In the genomic region with DNA sequence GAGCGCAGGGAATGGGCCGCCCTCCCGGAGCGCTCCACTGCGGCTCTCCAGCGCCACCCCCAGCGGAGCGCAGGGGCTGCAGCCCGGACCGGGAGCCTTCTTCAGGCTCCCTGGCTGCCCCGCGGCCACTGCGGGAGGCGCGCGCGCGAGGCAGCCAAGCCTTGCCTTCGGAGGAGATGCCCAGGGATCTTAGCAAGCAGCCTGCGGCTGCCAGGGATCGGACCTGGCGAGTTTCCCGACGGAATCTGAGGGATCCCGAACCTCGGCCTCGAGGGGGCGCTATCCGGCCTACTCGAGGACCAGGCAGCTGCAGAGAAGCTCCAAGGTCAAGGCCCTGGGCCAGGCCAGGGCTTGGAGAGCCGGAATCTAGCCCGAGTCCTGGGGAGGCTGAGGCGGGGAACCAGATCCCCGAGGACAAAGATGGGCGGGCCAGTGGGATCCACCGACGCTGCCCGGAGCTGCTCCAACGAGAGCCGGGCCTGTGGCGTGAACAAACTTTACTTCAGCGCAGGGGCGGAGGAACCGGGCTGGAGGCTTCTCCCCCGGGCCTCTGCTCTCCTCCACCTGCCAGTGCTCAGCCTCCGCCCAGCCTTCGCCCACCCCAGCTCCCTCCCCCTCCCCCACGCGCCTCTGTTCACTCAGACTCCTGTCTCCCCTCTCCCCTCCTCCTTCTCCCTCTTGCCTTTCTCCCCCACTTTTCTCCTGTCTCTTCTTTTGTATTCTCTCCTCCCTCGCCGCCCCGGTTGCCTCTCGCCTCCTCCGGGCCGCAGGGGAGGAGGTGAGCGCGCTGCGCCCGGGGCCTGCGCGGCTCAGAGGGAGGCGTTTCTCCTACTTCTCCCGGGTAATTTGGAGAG, we compare ENCODE assay signal across 9 cellular contexts. TPM values are rescaled to one million over a fixed set of nuclear protein-coding genes. Genes with fewer than 3 reads are reported as not detected.
DNase-seq lines count a peak whose midpoint lies in the region; ATAC-seq, FAIRE-seq and TF ChIP-seq lines count a peak whose summit lies in the region.
"Had no signal": no experiment of that assay in that cellular context is flagged by ENCODE, and none has a peak within 500 bp of the region (broad histone marks: within the 10 kb centered on the region; RNA-seq: fewer than 3 reads in every experiment).

A gene (plus strand): TSS at position 567 of the 854 bp plus-strand sequence. CDS start 889 bp downstream, outside the sequence.

- H3K4me3 ChIP-seq in HUES48 (ENCODE audit: low read depth, low read length) (peak within 1 kb of the TSS; percentile 64), choroid plexus epithelial cell (ENCODE audit: low read depth, low read length) (no peak within 1 kb of the TSS), mesenchymal stem cell (ENCODE audit: insufficient read depth in 1 of 2, low read depth in 1 of 2, low read length in 2 of 2) (peak within 1 kb of the TSS in 1 of 2 experiments; percentile 48)

- H3K27me3 ChIP-seq in HUES48 (ENCODE audit: control insufficient read depth, insufficient read depth, low read length): peaks cover 93% of the 10 kb centered on the region
- peaks cover 30 to 54% of the 10 kb centered on the region in 2 experiments for H3K27me3 ChIP-seq in mesenchymal stem cell (ENCODE audit: control insufficient read depth in 1 of 2, insufficient read depth in 1 of 2, low read length in 2 of 2)

- H3K4me2 ChIP-seq in mesenchymal stem cell (ENCODE audit: low read length, poor library complexity, severe bottlenecking): peak within 1 kb of the TSS; percentile 78

- 2% methylated on average over 59 of the region's 63 CpGs for WGBS in mesenchymal stem cell

- peaks cover 4% of the 10 kb centered on the region for H3K79me1 ChIP-seq in mesenchymal stem cell (replicated peaks; ENCODE audit: low read length, poor library complexity, severe bottlenecking)

- H2BK12ac ChIP-seq in mesenchymal stem cell (ENCODE audit: low read length in 2 of 2): no peak within 1 kb of the TSS

- H3K9me3 ChIP-seq in HUES48 (ENCODE audit: control insufficient read depth, insufficient read depth, low read length) (no peaks in the 10 kb centered on the region), mesenchymal stem cell (ENCODE audit: control insufficient read depth, low read length) (no peaks in the 10 kb centered on the region)

- H4K91ac ChIP-seq in mesenchymal stem cell (ENCODE audit: low read length): no peak within 1 kb of the TSS

- H3K4me1 ChIP-seq in HUES48 (ENCODE audit: control insufficient read depth, insufficient read depth, low read length): peaks cover 10% of the 10 kb centered on the region; the same call in 1 of the 2 replicates
- H3K4me1 ChIP-seq in mesenchymal stem cell (ENCODE audit: control insufficient read depth, insufficient read depth, low read depth, low read length): peaks cover 38% of the 10 kb centered on the region

- TF ChIP-seq CTCF in choroid plexus epithelial cell (conservative IDR thresholded peaks at IDR 0.05; ENCODE audit: low read depth, low read length): peak; percentile 16

- H3K4ac ChIP-seq in mesenchymal stem cell (ENCODE audit: low read depth in 1 of 2, low read length in 2 of 2): no peak within 1 kb of the TSS

- no peak within 1 kb of the TSS for H2AK5ac ChIP-seq in mesenchymal stem cell (ENCODE audit: low read length, severe bottlenecking)

- H2BK120ac ChIP-seq in mesenchymal stem cell (ENCODE audit: low read depth, low read length): no peak within 1 kb of the TSS

- H4K8ac ChIP-seq in mesenchymal stem cell (ENCODE audit: low read length): no peak within 1 kb of the TSS

- H3K9ac ChIP-seq in HUES48 (ENCODE audit: low read depth, low read length): no peak within 1 kb of the TSS
- H3K9ac ChIP-seq in mesenchymal stem cell (ENCODE audit: low read length): no peak within 1 kb of the TSS

- H2BK15ac ChIP-seq in mesenchymal stem cell (ENCODE audit: low read depth, poor library complexity, severe bottlenecking): no peak within 1 kb of the TSS

- H3K36me3 ChIP-seq in HUES48 (ENCODE audit: control insufficient read depth, insufficient read depth, low read length) (no peaks in the 10 kb centered on the region), mesenchymal stem cell (ENCODE audit: control insufficient read depth in 1 of 2, insufficient read depth in 2 of 2, low read depth in 1 of 2, low read length in 2 of 2) (peaks cover 0 to 11% of the 10 kb centered on the region in 2 experiments)

- no peak within 1 kb of the TSS for H3K14ac ChIP-seq in mesenchymal stem cell (ENCODE audit: low read length in 2 of 2)

- H3K18ac ChIP-seq in mesenchymal stem cell (ENCODE audit: low read depth in 1 of 2, low read length in 2 of 2): no peak within 1 kb of the TSS

- DNase-seq in AG20443 (ENCODE audit: low spot score): peak; percentile 73
- DNase-seq in choroid plexus epithelial cell (ENCODE audit: low read depth): no peak
- no peak for DNase-seq in mesenchymal stem cell
- no peak for DNase-seq in GM12892 (ENCODE audit: insufficient read length)
- DNase-seq in central memory CD4-positive, alpha-beta T cell: no peak
- no peak for DNase-seq in effector CD8-positive, alpha-beta T cell (lab: John Stamatoyannopoulos, UW)

- ATAC-seq in HG02588 (IDR thresholded peaks at IDR 0.05; ENCODE audit: unreplicated experiment): no peak

- H3K23ac ChIP-seq in mesenchymal stem cell (ENCODE audit: low read length in 2 of 2): no peak within 1 kb of the TSS

- H2AFZ ChIP-seq in mesenchymal stem cell (ENCODE audit: low read depth, low read length): no peak within 1 kb of the TSS

- H3K27ac ChIP-seq in HUES48 (ENCODE audit: low read depth, low read length): no peak within 1 kb of the TSS
- peak within 1 kb of the TSS; percentile 41 for H3K27ac ChIP-seq in mesenchymal stem cell (ENCODE audit: low read length, poor library complexity, severe bottlenecking)

- no peak for FAIRE-seq in GM12892 (lab: Jason Lieb, UNC)
- FAIRE-seq: frontal cortex had no signal

- no peak within 1 kb of the TSS for H2BK5ac ChIP-seq in mesenchymal stem cell (ENCODE audit: low read depth, low read length, poor library complexity, severe bottlenecking)

- no peak for TF ChIP-seq POLR2A in GM12892 (IDR thresholded peaks at IDR 0.05; ENCODE audit: low read depth, low read length)

RNA-seq across cellular contexts. Expression of the gene that starts here (rescaled TPM):
- polyA plus RNA-seq in mesenchymal stem cell (2013, experiment 1 of 2): not detected
- not detected for polyA plus RNA-seq in mesenchymal stem cell (2013, experiment 2 of 2)
- not detected for polyA plus RNA-seq in GM12892 (2012; ENCODE audit: missing spikeins)
